8 cellular contexts compared by ENCODE assay signal in the genomic region with DNA sequence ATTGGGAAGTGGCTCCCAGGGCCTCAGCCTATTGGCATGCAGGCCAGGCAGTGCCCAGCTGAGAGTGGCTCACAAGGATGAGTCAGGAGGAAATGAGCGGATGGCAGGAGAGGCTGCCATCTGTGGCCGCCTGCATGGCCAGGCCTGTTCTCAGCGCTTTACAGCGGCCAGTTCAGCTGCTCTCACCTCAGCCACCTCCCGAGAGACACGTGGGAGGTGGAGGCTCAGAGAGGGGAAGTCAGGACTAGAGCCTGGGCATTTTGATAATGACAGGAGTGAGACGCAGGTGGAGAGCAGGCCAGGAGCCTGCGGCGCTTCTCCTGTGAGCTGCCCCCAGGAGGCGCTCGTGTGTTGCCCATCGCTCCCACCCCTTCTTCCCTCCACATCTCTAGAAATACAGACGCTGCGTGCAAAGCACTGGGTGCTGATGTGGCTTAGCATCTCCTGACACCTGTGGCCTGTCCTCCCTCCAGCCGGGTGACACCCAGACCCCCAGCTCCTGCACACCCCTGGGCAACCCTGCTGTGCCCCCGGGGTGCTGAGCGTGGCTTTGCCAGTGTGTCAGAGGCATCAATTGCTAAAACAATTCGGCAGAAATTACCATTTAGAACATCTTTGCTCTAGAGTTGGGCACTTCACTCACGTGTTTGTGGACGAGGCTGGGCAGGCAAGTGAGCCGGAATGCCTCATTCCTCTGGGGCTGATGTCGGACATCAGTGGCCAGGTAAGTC. TPM values are rescaled to one million over a fixed set of nuclear protein-coding genes. Genes with fewer than 3 reads are reported as not detected.
DNase-seq lines count a peak whose midpoint lies in the region; ATAC-seq and TF ChIP-seq lines count a peak whose summit lies in the region.

No MANE protein-coding gene starts in this region.

- no peaks in the 10 kb centered on the region for H4K20me1 ChIP-seq in SK-N-SH (ENCODE audit: insufficient read depth)
- no peaks in the 10 kb centered on the region for H4K20me1 ChIP-seq in smooth muscle cell (ENCODE audit: low read depth)

- no peak overlapping the region; a peak in 1 of 4 replicates for H3K4me3 ChIP-seq in SK-N-SH (ENCODE audit: low read depth in 2 of 2, low read length in 1 of 2)
- H3K4me3 ChIP-seq in heart left ventricle: no peak overlapping the region
- no peak overlapping the region for H3K4me3 ChIP-seq in smooth muscle cell

- intact Hi-C loops in heart left ventricle (cut with DNase I): loop anchor here in 9 of 10 donors (1.0 to 10.0 kb wide), 7 partner anchors 58 to 224 kb away; a partner anchor contains a TSS

- H3K27me3 ChIP-seq in SK-N-SH (ENCODE audit: insufficient read depth) (no peaks in the 10 kb centered on the region), heart left ventricle (peaks cover 0 to 12% (median 0%) of the 10 kb centered on the region in 9 donors), smooth muscle cell (ENCODE audit: low read depth) (no peaks in the 10 kb centered on the region)

- TF ChIP-seq CTCF in SK-N-SH (IDR thresholded peaks at IDR 0.05): peak; percentile 55
- peak; percentile 53 to 88 (median 66) for TF ChIP-seq CTCF in heart left ventricle (IDR thresholded peaks at IDR 0.05)
- peak; percentile 64 for TF ChIP-seq CTCF in smooth muscle cell (IDR thresholded peaks at IDR 0.05; ENCODE audit: borderline replicate concordance, insufficient read depth, poor library complexity, severe bottlenecking)

- ATAC-seq in heart left ventricle: peak; percentile 19 to 83 (median 78)
- no peak for ATAC-seq in GM21619 (IDR thresholded peaks at IDR 0.05; ENCODE audit: unreplicated experiment)

- H3K4me1 ChIP-seq in SK-N-SH (ENCODE audit: control insufficient read depth in 1 of 2, insufficient read depth in 2 of 2, low read depth in 1 of 2, low read length in 1 of 2) (peaks cover 0 to 14% of the 10 kb centered on the region in 2 experiments; a peak in 1 of 4 replicates), heart left ventricle (no peaks in the 10 kb centered on the region), smooth muscle cell (ENCODE audit: low read depth) (no peaks in the 10 kb centered on the region)

- H3F3A ChIP-seq in SK-N-SH (replicated peaks; ENCODE audit: insufficient read depth) (no peaks in the 10 kb centered on the region), smooth muscle cell (ENCODE audit: low read depth) (no peaks in the 10 kb centered on the region)

- WGBS in SK-N-SH (ENCODE audit: low lambda C conversion rate): 66% methylated on average over 17 of the region's 22 CpGs
- 35 to 48% (median 41%) methylated on average over 22 of the region's 22 CpGs for WGBS in heart left ventricle, 4 donors
- WGBS in smooth muscle cell (ENCODE audit: low lambda C conversion rate): 43% methylated on average over 22 of the region's 22 CpGs

- H3K4me2 ChIP-seq in SK-N-SH: no peak overlapping the region
- H3K4me2 ChIP-seq in smooth muscle cell: no peak overlapping the region

- H3K79me2 ChIP-seq in SK-N-SH (ENCODE audit: insufficient read depth) (no peaks in the 10 kb centered on the region), smooth muscle cell (ENCODE audit: low read depth) (no peaks in the 10 kb centered on the region)

- DNase-seq in EH (ENCODE audit: low read depth) (peak; percentile 50), SK-N-SH (peak; percentile 84), heart left ventricle (peak in 4 of 5 donors; percentile 32 to 77 (median 54)), smooth muscle cell (lab: John Stamatoyannopoulos, UW; ENCODE audit: unreplicated experiment) (no peak), cortex of kidney (lab: John Stamatoyannopoulos, UW) (no peak)
- peak; percentile 76 for DNase-seq in activated naive CD4-positive, alpha-beta T cell treated with Interleukin-2 at 50 U/mL for 16 hours

- no peak for TF ChIP-seq POLR2A in heart left ventricle (IDR thresholded peaks at IDR 0.05)

- H2AFZ ChIP-seq in SK-N-SH (ENCODE audit: low read depth) (no peak overlapping the region), smooth muscle cell (ENCODE audit: low read depth) (no peak overlapping the region)

- H3K9me3 ChIP-seq in SK-N-SH (no peaks in the 10 kb centered on the region), heart left ventricle (no peaks in the 10 kb centered on the region), smooth muscle cell (replicated peaks; ENCODE audit: low read depth) (no peaks in the 10 kb centered on the region)

- no peaks in the 10 kb centered on the region for H3K9me2 ChIP-seq in SK-N-SH

- TF ChIP-seq EP300 in Ishikawa (IDR thresholded peaks at IDR 0.05; ENCODE audit: borderline replicate concordance): no peak
- no peak for TF ChIP-seq EP300 in SK-N-SH (IDR thresholded peaks at IDR 0.05; ENCODE audit: borderline replicate concordance in 1 of 2, low read depth in 1 of 2, low read length in 1 of 2)

- no peaks in the 10 kb centered on the region for H3K36me3 ChIP-seq in SK-N-SH (replicated peaks in 1 of 2; ENCODE audit: control insufficient read depth in 1 of 2, insufficient read depth in 2 of 2, low read length in 1 of 2)
- no peaks in the 10 kb centered on the region for H3K36me3 ChIP-seq in heart left ventricle
- no peaks in the 10 kb centered on the region for H3K36me3 ChIP-seq in smooth muscle cell (ENCODE audit: low read depth)

- H3K9ac ChIP-seq in SK-N-SH (no peak overlapping the region), smooth muscle cell (ENCODE audit: low read depth) (no peak overlapping the region)

- peak; percentile 94 for TF ChIP-seq RAD21 in Ishikawa (IDR thresholded peaks at IDR 0.05; ENCODE audit: low read depth)
- TF ChIP-seq RAD21 in SK-N-SH (IDR thresholded peaks at IDR 0.05; ENCODE audit: low read length): peak; percentile 76

- H3K27ac ChIP-seq in SK-N-SH (ENCODE audit: low read depth in 2 of 2, low read length in 1 of 2): no peak overlapping the region
- no peak overlapping the region for H3K27ac ChIP-seq in heart left ventricle
- H3K27ac ChIP-seq in smooth muscle cell (ENCODE audit: low read depth): no peak overlapping the region

- CTCF ChIA-PET in SK-N-SH (lab: Yijun Ruan, JAX): interaction anchor here (0.6 to 7.6 kb wide), 29 partner anchors 9 to 291 kb away, joined by 3 to 52 read pairs (median 4); a partner anchor contains a TSS

- POLR2A ChIA-PET in SK-N-SH (lab: Yijun Ruan, JAX): no interaction called here

TF ChIP-seq in Ishikawa, 13 proteins besides CTCF, POLR2A, EP300 and RAD21:
- TF ChIP-seq, protein P1, sequence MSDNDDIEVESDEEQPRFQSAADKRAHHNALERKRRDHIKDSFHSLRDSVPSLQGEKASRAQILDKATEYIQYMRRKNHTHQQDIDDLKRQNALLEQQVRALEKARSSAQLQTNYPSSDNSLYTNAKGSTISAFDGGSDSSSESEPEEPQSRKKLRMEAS (IDR thresholded peaks at IDR 0.05): peak; percentile 57
- TF ChIP-seq EGR1 (IDR thresholded peaks at IDR 0.05) (no peak), ZBTB7A (IDR thresholded peaks at IDR 0.05; ENCODE audit: low read depth) (no peak), YY1 (IDR thresholded peaks at IDR 0.05; ENCODE audit: low read depth) (no peak), NFIC (IDR thresholded peaks at IDR 0.05) (0 out of 2 replicates have a peak, but pooled peaks have one; percentile 20), FOXM1 (IDR thresholded peaks at IDR 0.05; ENCODE audit: borderline replicate concordance, low read depth) (no peak)

TF ChIP-seq in SK-N-SH, 30 proteins besides CTCF, POLR2A, EP300 and RAD21 (continues in another document):
- TF ChIP-seq FOXJ3 (CRISPR knock-in tag; IDR thresholded peaks at IDR 0.05) (no peak), ELF1 (IDR thresholded peaks at IDR 0.05) (no peak), TCF12 (IDR thresholded peaks at IDR 0.05) (peak; percentile 59; the same call in 1 of the 2 replicates), SMC3 (IDR thresholded peaks at IDR 0.05; ENCODE audit: low read depth, low read length) (peak; percentile 56), RFX5 (IDR thresholded peaks at IDR 0.05; ENCODE audit: low read length) (no peak), CHD2 (IDR thresholded peaks at IDR 0.05; ENCODE audit: low read length, partially characterized antibody) (no peak)
- TF ChIP-seq, protein P2, sequence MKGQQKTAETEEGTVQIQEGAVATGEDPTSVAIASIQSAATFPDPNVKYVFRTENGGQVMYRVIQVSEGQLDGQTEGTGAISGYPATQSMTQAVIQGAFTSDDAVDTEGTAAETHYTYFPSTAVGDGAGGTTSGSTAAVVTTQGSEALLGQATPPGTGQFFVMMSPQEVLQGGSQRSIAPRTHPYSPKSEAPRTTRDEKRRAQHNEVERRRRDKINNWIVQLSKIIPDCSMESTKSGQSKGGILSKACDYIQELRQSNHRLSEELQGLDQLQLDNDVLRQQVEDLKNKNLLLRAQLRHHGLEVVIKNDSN (IDR thresholded peaks at IDR 0.05; ENCODE audit: borderline replicate concordance, low read depth): no peak
- TF ChIP-seq, protein P1 (IDR thresholded peaks at IDR 0.05; ENCODE audit: low read depth): peak; percentile 70; the same call in 1 of the 2 replicates

RNA-seq across cellular contexts. Expression of a gene that starts 21.4 kb away (rescaled TPM):
- polyA plus RNA-seq in SK-N-SH (2012; rRNA removed): 1.3 and 2.4 TPM in 2 replicates
- 1.5 and 2.4 TPM in 2 replicates for polyA plus RNA-seq in SK-N-SH (2012; cell fraction: cytosol; rRNA removed)
- 7.8 and 11.2 TPM in 2 replicates for polyA plus RNA-seq in SK-N-SH (2012; cell fraction: nucleus; rRNA removed)
- under 1 TPM in 5 of 9 donors, not detected in 4; 0.08 to 0.77 (median 0.56) TPM for total RNA-seq in heart left ventricle
- polyA plus RNA-seq in heart left ventricle: under 1 TPM in 1 of 2 donors, not detected in 1; 0.08 TPM
- 5.1 TPM in 2 replicates for total RNA-seq in smooth muscle cell
- 2.5 and 2.9 TPM in 2 replicates for polyA plus RNA-seq in smooth muscle cell

RNA-seq across cellular contexts. Expression of a gene that starts 36.6 kb away (rescaled TPM):
- polyA plus RNA-seq in SK-N-SH (2012; rRNA removed) (36.7 and 50.6 TPM in 2 replicates), heart left ventricle (10 to 100 TPM; 25.8 to 32.9 TPM), smooth muscle cell (56.9 and 58.5 TPM in 2 replicates)
- polyA plus RNA-seq in SK-N-SH (2012; cell fraction: cytosol; rRNA removed): 16.1 and 28.8 TPM in 2 replicates
- 246 and 320 TPM in 2 replicates for polyA plus RNA-seq in SK-N-SH (2012; cell fraction: nucleus; rRNA removed)
- total RNA-seq in heart left ventricle (10 to 100 TPM; 14.3 to 28.1 (median 17.5) TPM), smooth muscle cell (14.0 and 17.8 TPM in 2 replicates)

RNA-seq across cellular contexts. Expression of a gene that starts 51.7 kb away (rescaled TPM):
- polyA plus RNA-seq in SK-N-SH (2012; rRNA removed) (23.3 and 26.7 TPM in 2 replicates), heart left ventricle (10 to 100 TPM; 16.0 to 20.4 TPM), smooth muscle cell (21.3 and 28.4 TPM in 2 replicates)
- 6.7 and 11.5 TPM in 2 replicates for polyA plus RNA-seq in SK-N-SH (2012; cell fraction: cytosol; rRNA removed)
- polyA plus RNA-seq in SK-N-SH (2012; cell fraction: nucleus; rRNA removed): 121 and 176 TPM in 2 replicates
- total RNA-seq in heart left ventricle (10 to 100 TPM; 10.4 to 23.8 (median 12.8) TPM), smooth muscle cell (9.0 and 16.3 TPM in 2 replicates)

RNA-seq across cellular contexts. Expression of a gene that starts 59.4 kb away (rescaled TPM):
- 2.1 and 3.0 TPM in 2 replicates for polyA plus RNA-seq in SK-N-SH (2012; rRNA removed)
- 0.59 and 0.94 TPM in 2 replicates for polyA plus RNA-seq in SK-N-SH (2012; cell fraction: cytosol; rRNA removed)
- 19.6 and 23.9 TPM in 2 replicates for polyA plus RNA-seq in SK-N-SH (2012; cell fraction: nucleus; rRNA removed)
- under 1 TPM in 3 of 9 donors, not detected in 6; 0.09 to 0.63 (median 0.13) TPM for total RNA-seq in heart left ventricle
- under 1 TPM; 0.06 to 0.27 TPM for polyA plus RNA-seq in heart left ventricle
- 0.85 and 1.2 TPM in 2 replicates for total RNA-seq in smooth muscle cell
- 0.10 and 1.1 TPM in 2 replicates for polyA plus RNA-seq in smooth muscle cell

Comparison
In these comparisons a context has a peak if more than half of its experiments do, and no peak if none do; other contexts are left out.
1. DNase-seq: peak in EH (single experiment), SK-N-SH (single experiment), activated naive CD4-positive, alpha-beta T cell treated with Interleukin-2 at 50 U/mL for 16 hours (single experiment) and heart left ventricle (4 of 5); none in smooth muscle cell (single experiment) and cortex of kidney (single experiment).
2. Peak in every context shown above with its lines, with median percentiles within 50 percentile points of each other: CTCF ChIP-seq.